Comparison of ENCODE assay signal across 27 cellular contexts in the genomic region with DNA sequence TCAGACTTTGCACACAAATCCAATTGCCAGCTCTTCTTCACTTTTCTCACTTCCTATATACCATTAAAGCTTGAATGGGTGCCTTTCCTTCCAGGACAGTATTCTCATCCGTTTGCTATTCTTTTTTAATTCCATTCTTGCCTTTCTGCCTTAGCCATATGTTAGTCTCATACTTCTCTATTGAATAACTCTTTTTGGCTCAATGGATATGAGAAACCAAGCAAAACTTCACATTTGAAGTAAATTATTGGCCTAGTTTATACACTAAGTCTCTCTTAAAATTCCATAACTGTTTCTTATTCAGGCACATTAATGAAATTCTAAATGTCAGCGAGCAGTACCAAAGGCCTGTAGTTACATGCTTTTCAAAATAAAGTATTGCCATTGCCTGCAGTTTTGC.
"Had no signal": no experiment of that assay in that cellular context is flagged by ENCODE, and none has a peak within 500 bp of the region (broad histone marks: within the 10 kb centered on the region; RNA-seq: fewer than 3 reads in every experiment).

No MANE protein-coding gene starts in this region.

- H3K9ac ChIP-seq: neural progenitor cell had no signal

- DNase-seq: hypothalamus; immature natural killer cell; left ventricle myocardium inferior; mesendoderm; naive B cell; natural killer cell; nephron progenitor cell; occipital lobe; right lobe of liver; stimulated activated CD4-positive, alpha-beta T cell treated with anti-CD3 and anti-CD28 coated beads, Interleukin-1b, Interleukin-23, amount 100 ng/mL, for 48 hours; stimulated activated CD4-positive, alpha-beta T cell treated with anti-CD3 and anti-CD28 coated beads, Interleukin-2, amount 100 ng/mL, for 48 hours; stimulated activated CD4-positive, alpha-beta T cell treated with anti-CD3 and anti-CD28 coated beads, Interleukin-4, amount 100 ng/mL, for 4 hours; stimulated activated CD8-positive, alpha-beta memory T cell treated with anti-CD3 and anti-CD28 coated beads, Interleukin-4, amount 100 ng/mL, for 48 hours; stimulated activated naive CD4-positive, alpha-beta T cell treated with Interleukin-2 at 50 U/mL for 16 hours; stimulated activated naive CD8-positive, alpha-beta T cell treated with anti-CD3 and anti-CD28 coated beads, Interleukin-15, amount 100 ng/mL, for 72 hours; substantia nigra; uterus had no signal

- H3K36me3 Mint-ChIP-seq: mesothelial cell of epicardium; naive B cell; natural killer cell; neural progenitor cell; stimulated activated memory B cell treated with anti-CD40 and anti-IgM and Interleukin-4, amounts not matched to agents 10 μg/mL and 1 μg/mL and 100 μg/mL, for 72 hours; type B pancreatic cell had no signal

- H3K9me3 Mint-ChIP-seq: immature natural killer cell; natural killer cell; neural progenitor cell; stimulated activated memory B cell treated with anti-CD40 and anti-IgM and Interleukin-4, amounts not matched to agents 10 μg/mL and 1 μg/mL and 100 μg/mL, for 72 hours; stimulated activated naive CD8-positive, alpha-beta T cell treated with anti-CD3 and anti-CD28 coated beads, Interleukin-15, amount 100 ng/mL, for 72 hours; type B pancreatic cell had no signal

- H3K4me3 ChIP-seq: left ventricle myocardium inferior, lung, neural progenitor cell, right atrium auricular region, right lobe of liver, smooth muscle cell, tibial nerve, uterus had no signal

- H3K27me3 Mint-ChIP-seq: naive B cell; stimulated activated naive CD8-positive, alpha-beta T cell treated with anti-CD3 and anti-CD28 coated beads, Interleukin-15, amount 100 ng/mL, for 72 hours had no signal

- H3K9me3 ChIP-seq: neutrophil, right atrium auricular region, right lobe of liver, tibial nerve, uterus had no signal

- H3K4me2 ChIP-seq: neural progenitor cell, smooth muscle cell had no signal

- H3K36me3 ChIP-seq: left ventricle myocardium inferior, neural progenitor cell, neutrophil, right atrium auricular region, right lobe of liver, tibial nerve, uterus had no signal

- H3K27ac Mint-ChIP-seq: immature natural killer cell; mesothelial cell of epicardium; naive B cell; natural killer cell; nephron progenitor cell; neural progenitor cell; progenitor cell of endocrine pancreas; stimulated activated memory B cell treated with anti-CD40 and anti-IgM and Interleukin-4, amounts not matched to agents 10 μg/mL and 1 μg/mL and 100 μg/mL, for 72 hours; stimulated activated naive CD8-positive, alpha-beta T cell treated with anti-CD3 and anti-CD28 coated beads, Interleukin-15, amount 100 ng/mL, for 72 hours; type B pancreatic cell had no signal

- ATAC-seq: natural killer cell; right lobe of liver; stimulated activated memory B cell treated with anti-CD40 and anti-IgM and Interleukin-4, amounts not matched to agents 10 μg/mL and 1 μg/mL and 100 μg/mL, for 72 hours; stimulated activated naive CD8-positive, alpha-beta T cell treated with anti-CD3 and anti-CD28 coated beads, Interleukin-15, amount 100 ng/mL, for 72 hours had no signal

- H3K4me1 Mint-ChIP-seq: nephron progenitor cell; stimulated activated memory B cell treated with anti-CD40 and anti-IgM and Interleukin-4, amounts not matched to agents 10 μg/mL and 1 μg/mL and 100 μg/mL, for 72 hours had no signal

- H3K4me3 Mint-ChIP-seq: immature natural killer cell; mesothelial cell of epicardium; naive B cell; natural killer cell; nephron progenitor cell; neural progenitor cell; stimulated activated memory B cell treated with anti-CD40 and anti-IgM and Interleukin-4, amounts not matched to agents 10 μg/mL and 1 μg/mL and 100 μg/mL, for 72 hours; stimulated activated naive CD8-positive, alpha-beta T cell treated with anti-CD3 and anti-CD28 coated beads, Interleukin-15, amount 100 ng/mL, for 72 hours; type B pancreatic cell had no signal

- H3K27me3 ChIP-seq: neural progenitor cell, neutrophil, right atrium auricular region, right lobe of liver, tibial nerve, uterus had no signal

- H3K27ac ChIP-seq: left ventricle myocardium inferior, neural progenitor cell, neutrophil, right atrium auricular region, right lobe of liver, tibial nerve, uterus had no signal

- H2AFZ ChIP-seq: neural progenitor cell had no signal

- H3K4me1 ChIP-seq: right lobe of liver, uterus had no signal
